1 cellular context compared by ENCODE assay signal in genomic region chr5:464446-464842, GRCh38.
TF ChIP-seq lines count a peak whose summit lies in the region.

No MANE protein-coding gene starts in this region.

TF ChIP-seq in K562, 482 proteins besides CTCF, POLR2A, EP300 and RAD21 (continued from another document):
- TF ChIP-seq TFAP4 (CRISPR knock-in tag; IDR thresholded peaks at IDR 0.05; ENCODE audit: borderline replicate concordance), result peak; percentile 36; the same call in 1 of the 2 replicates
- TF ChIP-seq TCF3 (CRISPR knock-in tag; IDR thresholded peaks at IDR 0.05), result peak; percentile 50
TF ChIP-seq in K562: peak in this region for 3.
